In genomic region chr10:67520924-67521520, GRCh38 we compare ENCODE assay signal across 9 cellular contexts.
DNase-seq lines count a peak whose midpoint lies in the region; ATAC-seq and TF ChIP-seq lines count a peak whose summit lies in the region.
"Had no signal": no experiment of that assay in that cellular context is flagged by ENCODE, and none has a peak within 500 bp of the region (broad histone marks: within the 10 kb centered on the region; RNA-seq: fewer than 3 reads in every experiment).

No MANE protein-coding gene starts in this region.

- H3K79me2 ChIP-seq in parathyroid adenoma, result no peaks in the 10 kb centered on the region

- no peaks in the 10 kb centered on the region for H3K9me3 Mint-ChIP-seq in Caco-2 (ENCODE audit: unreplicated experiment)

- H3K4me3 Mint-ChIP-seq in Caco-2 (ENCODE audit: unreplicated experiment), result no peak overlapping the region
- H3K4me3 Mint-ChIP-seq: activated naive CD8-positive, alpha-beta T cell had no signal

- H3K27ac ChIP-seq in parathyroid adenoma, result no peak overlapping the region

- H3K27me3 ChIP-seq in Caco-2 (replicated peaks; ENCODE audit: control insufficient read depth, insufficient read depth, low read length), result no peaks in the 10 kb centered on the region
- no peaks in the 10 kb centered on the region for H3K27me3 ChIP-seq in parathyroid adenoma (ENCODE audit: control insufficient read depth, insufficient read depth, low read length)

- H3K27me3 Mint-ChIP-seq in Caco-2 (ENCODE audit: insufficient read depth, unreplicated experiment), result no peaks in the 10 kb centered on the region

- no peaks in the 10 kb centered on the region for H3K9me3 ChIP-seq in Caco-2
- no peaks in the 10 kb centered on the region for H3K9me3 ChIP-seq in parathyroid adenoma (ENCODE audit: control insufficient read depth, low read length)

- no TSS peak for BruUV-seq in Caco-2 (replicated peaks; lab: Mats Ljungman, UMichigan)

- H3K4me1 ChIP-seq in Caco-2 (peaks cover 4% of the 10 kb centered on the region; the same call in 1 of the 2 replicates), parathyroid adenoma (no peaks in the 10 kb centered on the region)

- H3K27ac Mint-ChIP-seq in Caco-2 (ENCODE audit: unreplicated experiment), result no peak overlapping the region
- H3K27ac Mint-ChIP-seq: activated naive CD8-positive, alpha-beta T cell had no signal

- H3K9ac ChIP-seq in parathyroid adenoma, result no peak overlapping the region

- H2AFZ ChIP-seq in parathyroid adenoma, result peak overlapping the region; percentile 19

- intact Hi-C loops in Caco-2 (cut with micrococcal nuclease; ENCODE audit: unreplicated experiment), result loop anchor here (2.0 to 10.0 kb wide), 6 partner anchors 214 to 886 kb away; no protein-coding TSS in a partner anchor

- ATAC-seq in GM18520 (IDR thresholded peaks at IDR 0.05; ENCODE audit: unreplicated experiment) (peak; percentile 67), HG03025 (IDR thresholded peaks at IDR 0.05; ENCODE audit: low FRiP score, unreplicated experiment) (peak; percentile 84)

- POLR2A ChIA-PET in Caco-2 (lab: Charles Lee), result no interaction called here

- CTCF ChIA-PET in Caco-2 (lab: Charles Lee), result interaction anchor here (0.6 to 1.2 kb wide), 13 partner anchors 10 to 1158 kb away, joined by 3 to 17 read pairs (median 3); partner anchors contain the start of gene LRRTM3

- no peaks in the 10 kb centered on the region for H3K36me3 ChIP-seq in Caco-2 (ENCODE audit: control insufficient read depth, insufficient read depth, low read length)
- H3K36me3 ChIP-seq in parathyroid adenoma (ENCODE audit: control insufficient read depth, insufficient read depth, low read length), result no peaks in the 10 kb centered on the region

- no peak overlapping the region for H3K4me2 ChIP-seq in parathyroid adenoma (ENCODE audit: low read length)

- no peaks in the 10 kb centered on the region for H3K36me3 Mint-ChIP-seq in Caco-2 (ENCODE audit: insufficient read depth, unreplicated experiment)
- H3K36me3 Mint-ChIP-seq: activated naive CD8-positive, alpha-beta T cell had no signal

- peaks cover 6% of the 10 kb centered on the region for H3K4me1 Mint-ChIP-seq in Caco-2 (ENCODE audit: low read depth, unreplicated experiment)

- H3K4me3 ChIP-seq in Caco-2 (ENCODE audit: low read depth, low read length) (no peak overlapping the region), parathyroid adenoma (ENCODE audit: low read depth, low read length) (no peak overlapping the region)

- TF ChIP-seq CTCF in Caco-2 (IDR thresholded peaks at IDR 0.05; ENCODE audit: insufficient read depth in 1 of 2, low read depth in 1 of 2, low read length in 1 of 2, severe bottlenecking in 1 of 2, unreplicated experiment in 1 of 2) (peak; percentile 92 to 96), parathyroid adenoma (IDR thresholded peaks at IDR 0.05) (peak; percentile 50)

- DNase-seq in Caco-2, result peak; percentile 56 to 74
- peak; percentile 23 for DNase-seq in NCI-H446 treated with DMSO at 0.1 percent for 48 hours (lab: John Stamatoyannopoulos, UW)
- DNase-seq in activated T-cell treated with anti-CD3 and anti-CD28 coated beads for 4 hours, result peak; percentile 6
- peak; percentile 78 for DNase-seq in globus pallidus (ENCODE audit: low spot score)
- DNase-seq in NCI-H524 treated with DMSO at 0.1 percent for 48 hours (lab: John Stamatoyannopoulos, UW), result no peak
